In the genomic region with DNA sequence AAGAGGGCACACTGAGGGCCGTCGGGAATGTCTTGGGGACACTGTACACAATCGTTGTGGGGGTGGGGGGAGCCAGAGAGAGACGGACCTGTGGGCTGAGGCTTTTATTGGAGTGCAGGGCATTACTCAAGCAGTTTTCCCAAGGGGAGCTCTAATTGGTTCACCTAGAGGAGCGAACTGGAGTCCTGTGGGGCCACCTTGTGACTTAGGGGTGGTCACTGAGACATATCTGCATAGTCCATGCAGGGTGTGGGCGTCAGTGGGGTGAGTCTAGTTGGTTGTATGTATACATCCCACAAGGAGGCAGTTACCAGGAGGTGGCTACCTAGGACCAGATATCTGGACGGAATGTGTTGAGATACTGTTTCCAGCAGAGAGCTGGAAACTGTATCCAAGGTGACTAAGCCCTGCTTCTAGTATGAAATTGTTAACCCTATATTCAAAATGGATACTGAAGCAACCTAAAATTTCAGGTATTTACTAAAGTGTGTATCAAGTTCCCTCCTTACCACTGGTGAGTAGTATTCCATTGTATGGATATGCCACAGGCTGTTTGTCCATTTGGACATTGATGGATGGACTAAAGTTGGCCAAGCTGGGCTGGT, we compare ENCODE assay signal across 17 cellular contexts. TPM values are rescaled to one million over a fixed set of nuclear protein-coding genes. Genes with fewer than 3 reads are reported as not detected.
DNase-seq lines count a peak whose midpoint lies in the region; ATAC-seq, FAIRE-seq and TF ChIP-seq lines count a peak whose summit lies in the region.
"Had no signal": no experiment of that assay in that cellular context is flagged by ENCODE, and none has a peak within 500 bp of the region (broad histone marks: within the 10 kb centered on the region; RNA-seq: fewer than 3 reads in every experiment).

No MANE protein-coding gene starts in this region.

- H3K36me3 ChIP-seq in HepG2 (replicated peaks in 1 of 2; ENCODE audit: control insufficient read depth in 1 of 2, insufficient read depth in 2 of 2, low read length in 2 of 2) (peaks cover 5 to 11% of the 10 kb centered on the region in 2 experiments), right lobe of liver (no peaks in the 10 kb centered on the region), mammary epithelial cell (ENCODE audit: insufficient read depth, low read length) (no peaks in the 10 kb centered on the region)
- H3K36me3 ChIP-seq: sigmoid colon had no signal

- TF ChIP-seq RAD21 in HepG2 (CRISPR knock-in tag; IDR thresholded peaks at IDR 0.05) = no peak

- in situ Hi-C loops in HepG2 (cut with HindIII; ENCODE audit: extremely low pct_ligation_motif_present, low pct_unique_long_range_greater_than_20kb) (no loop called here), mammary epithelial cell (cut with MboI; ENCODE audit: low sequenced_read_pairs in 2 of 2) (no loop called here)

- H3K27me3 ChIP-seq in HepG2 (ENCODE audit: control insufficient read depth in 1 of 2, insufficient read depth in 2 of 2, low read length in 2 of 2) = no peaks in the 10 kb centered on the region
- H3K27me3 ChIP-seq in right lobe of liver = no peaks in the 10 kb centered on the region
- H3K27me3 ChIP-seq in mammary epithelial cell (ENCODE audit: insufficient read depth, low read length) = no peaks in the 10 kb centered on the region
- H3K27me3 ChIP-seq: sigmoid colon had no signal

- peaks cover 0 to 5% of the 10 kb centered on the region in 2 donors for H3K9me3 Mint-ChIP-seq in stimulated activated naive B cell treated with anti-CD40 and anti-IgM and Interleukin-4, amounts not matched to agents 10 μg/mL and 1 μg/mL and 100 μg/mL, for 72 hours
- no peaks in the 10 kb centered on the region for H3K9me3 Mint-ChIP-seq in Calu3 (ENCODE audit: low read depth, unreplicated experiment)
- H3K9me3 Mint-ChIP-seq: stimulated activated naive CD8-positive, alpha-beta T cell treated with anti-CD3 and anti-CD28 coated beads, Interleukin-15, Interleukin-2, amounts not matched to agents 100 ng/mL and 50 ng/mL, for 24 hours had no signal

- no peaks in the 10 kb centered on the region for H4K20me1 ChIP-seq in HepG2 (ENCODE audit: insufficient read depth, low read length)
- H4K20me1 ChIP-seq in mammary epithelial cell (ENCODE audit: insufficient read depth, low read length) = no peaks in the 10 kb centered on the region

- WGBS in HepG2 (ENCODE audit: low lambda C conversion rate) = 78% methylated on average over 6 of the region's 7 CpGs
- WGBS in right lobe of liver (ENCODE audit: insufficient coverage, low coverage, low lambda C conversion rate, missing lambda C conversion rate) = 80% methylated on average over 5 of the region's 7 CpGs
- WGBS in mammary epithelial cell (ENCODE audit: low coverage, missing lambda C conversion rate) = 71% methylated on average over 6 of the region's 7 CpGs

- CTCF ChIA-PET in HepG2 (lab: Yijun Ruan, JAX; ENCODE audit: low intra/inter-chr PET ratio, low total read pairs) = no interaction called here
- CTCF ChIA-PET in mammary epithelial cell (lab: Charles Lee; ENCODE audit: low non-redundant PET) = no interaction called here
- CTCF ChIA-PET in Calu3 (lab: Charles Lee) = no interaction called here

- no peak for TF ChIP-seq POLR2A in HepG2 (IDR thresholded peaks at IDR 0.05; ENCODE audit: insufficient read depth in 1 of 2, low read depth in 2 of 2, low read length in 2 of 2)
- TF ChIP-seq POLR2A in right lobe of liver (IDR thresholded peaks at IDR 0.05) = no peak

- peak overlapping the region; percentile 95 for H3K27ac Mint-ChIP-seq in stimulated activated naive B cell treated with anti-CD40 and anti-IgM and Interleukin-4, amounts not matched to agents 10 μg/mL and 1 μg/mL and 100 μg/mL, for 72 hours
- no peak overlapping the region for H3K27ac Mint-ChIP-seq in Calu3 (ENCODE audit: unreplicated experiment)

- H3K79me2 ChIP-seq in HepG2 (ENCODE audit: insufficient read depth, low read length) = peaks cover 27% of the 10 kb centered on the region
- no peaks in the 10 kb centered on the region for H3K79me2 ChIP-seq in mammary epithelial cell (ENCODE audit: insufficient read depth, low read length)

- H3K9me3 ChIP-seq in HepG2 (ENCODE audit: low read length) (no peaks in the 10 kb centered on the region), right lobe of liver (no peaks in the 10 kb centered on the region), mammary epithelial cell (replicated peaks; ENCODE audit: insufficient read depth, low read length) (no peaks in the 10 kb centered on the region)
- H3K9me3 ChIP-seq: sigmoid colon had no signal

- H2AFZ ChIP-seq in HepG2 (ENCODE audit: low read length) (no peak overlapping the region), mammary epithelial cell (ENCODE audit: low read depth, low read length) (no peak overlapping the region)

- ATAC-seq in HepG2 = no peak
- ATAC-seq in right lobe of liver = no peak
- ATAC-seq in stimulated activated naive B cell treated with anti-CD40 and anti-IgM and Interleukin-4, amounts not matched to agents 10 μg/mL and 1 μg/mL and 100 μg/mL, for 72 hours (replicated peaks) = no peak
- ATAC-seq: left lobe of liver had no signal

- POLR2A ChIA-PET in HepG2 (lab: Yijun Ruan, JAX) = interaction anchor here (1.6 kb wide), 1 partner anchor 29 kb away, joined by 7 read pairs; no protein-coding TSS in a partner anchor

- H3K4me1 ChIP-seq in HepG2 (ENCODE audit: insufficient read depth, low read length) (peaks cover 56% of the 10 kb centered on the region), right lobe of liver (peaks cover 0 to 6% (median 0%) of the 10 kb centered on the region in 4 donors), mammary epithelial cell (ENCODE audit: insufficient read depth, low read length) (peaks cover 16% of the 10 kb centered on the region)

- H3K4me2 ChIP-seq in HepG2 (ENCODE audit: low read depth, low read length) = peak overlapping the region; percentile 85
- H3K4me2 ChIP-seq in mammary epithelial cell (ENCODE audit: insufficient read depth, low read depth, low read length) = no peak overlapping the region

- H3K36me3 Mint-ChIP-seq in stimulated activated naive B cell treated with anti-CD40 and anti-IgM and Interleukin-4, amounts not matched to agents 10 μg/mL and 1 μg/mL and 100 μg/mL, for 72 hours = peaks cover 15 to 17% of the 10 kb centered on the region in 2 donors
- H3K36me3 Mint-ChIP-seq in Calu3 (ENCODE audit: insufficient read depth, unreplicated experiment) = peaks cover 29% of the 10 kb centered on the region

- DNase-seq in HepG2 (ENCODE audit: low spot score) (no peak), right lobe of liver (no peak), NCI-H226 (peak; percentile 30), mammary epithelial cell (peak; percentile 23), Calu3 (no peak), GM19240 (ENCODE audit: insufficient read length, low spot score) (no peak), anterior cingulate cortex (lab: John Stamatoyannopoulos, UW) (no peak)
- DNase-seq in stimulated activated naive B cell treated with anti-CD40 and anti-IgM and Interleukin-4, amounts not matched to agents 10 μg/mL and 1 μg/mL and 100 μg/mL, for 72 hours = no peak
- DNase-seq: activated T-cell treated with anti-CD3 and anti-CD28 coated beads, Interleukin-2, amount 50 U/mL, for 48 hours; dermis blood vessel endothelial cell; hippocampal formation; NCI-H1930; sigmoid colon had no signal

- BruUV-seq in HepG2 (replicated peaks; lab: Mats Ljungman, UMichigan) (no TSS peak), mammary epithelial cell (replicated peaks; lab: Mats Ljungman, UMichigan) (no TSS peak), Calu3 (replicated peaks; lab: Mats Ljungman, UMichigan) (no TSS peak)

- TF ChIP-seq CTCF in HepG2 (CRISPR knock-in tag; IDR thresholded peaks at IDR 0.05) (peak; percentile 57), right lobe of liver (IDR thresholded peaks at IDR 0.05) (no peak), mammary epithelial cell (conservative IDR thresholded peaks at IDR 0.05 in 1 of 2, IDR thresholded peaks at IDR 0.05 in 1 of 2; ENCODE audit: extremely low read depth in 1 of 2, insufficient read depth in 1 of 2, low read depth in 1 of 2, low read length in 2 of 2) (no peak), Calu3 (IDR thresholded peaks at IDR 0.05; ENCODE audit: unreplicated experiment) (no peak)

- H3K9ac ChIP-seq in HepG2 (ENCODE audit: insufficient read depth, low read depth, low read length) (no peak overlapping the region), mammary epithelial cell (ENCODE audit: insufficient read depth, low read length) (no peak overlapping the region)

- H3K4me3 ChIP-seq in HepG2 (replicated peaks in 1 of 3; ENCODE audit: insufficient read depth in 1 of 3, low read depth in 2 of 3, low read length in 3 of 3) (peak overlapping the region in 1 of 3 experiments; percentile 78; a peak in 2 of 6 replicates), right lobe of liver (no peak overlapping the region), mammary epithelial cell (replicated peaks in 1 of 3; ENCODE audit: insufficient read depth in 1 of 3, low read depth in 2 of 3, low read length in 3 of 3) (no peak overlapping the region)
- H3K4me3 ChIP-seq: sigmoid colon, SK-N-MC had no signal

- no peak overlapping the region for H3K4me3 Mint-ChIP-seq in stimulated activated naive B cell treated with anti-CD40 and anti-IgM and Interleukin-4, amounts not matched to agents 10 μg/mL and 1 μg/mL and 100 μg/mL, for 72 hours
- no peak overlapping the region for H3K4me3 Mint-ChIP-seq in Calu3 (ENCODE audit: low read depth, unreplicated experiment)

- H3K27me3 Mint-ChIP-seq in stimulated activated naive B cell treated with anti-CD40 and anti-IgM and Interleukin-4, amounts not matched to agents 10 μg/mL and 1 μg/mL and 100 μg/mL, for 72 hours = peaks cover 7 to 10% of the 10 kb centered on the region in 2 donors
- peaks cover 16% of the 10 kb centered on the region for H3K27me3 Mint-ChIP-seq in Calu3 (ENCODE audit: unreplicated experiment)

- TF ChIP-seq EP300 in HepG2 (IDR thresholded peaks at IDR 0.05; ENCODE audit: low read depth in 2 of 2, low read length in 2 of 2) (no peak), HepG2 (CRISPR knock-in tag; IDR thresholded peaks at IDR 0.05; ENCODE audit: borderline replicate concordance) (no peak)

- intact Hi-C loops in HepG2 (cut with micrococcal nuclease; ENCODE audit: unreplicated experiment) (loop anchor here (2.0 to 10.0 kb wide), 2 partner anchors 22 to 214 kb away; no protein-coding TSS in a partner anchor), right lobe of liver (cut with DNase I) (no loop called here), mammary epithelial cell (cut with micrococcal nuclease) (loop anchor here (2.0 kb wide), 1 partner anchor 60 kb away; no protein-coding TSS in a partner anchor), Calu3 (cut with micrococcal nuclease; ENCODE audit: unreplicated experiment) (loop anchor here (5.0 to 10.0 kb wide), 2 partner anchors 214 to 364 kb away; no protein-coding TSS in a partner anchor)

- no peak overlapping the region for H3K27ac ChIP-seq in HepG2 (ENCODE audit: extremely low read length, insufficient read depth, low read length)
- no peak overlapping the region for H3K27ac ChIP-seq in right lobe of liver
- no peak overlapping the region for H3K27ac ChIP-seq in mammary epithelial cell (ENCODE audit: insufficient read depth, low read depth, low read length)
- H3K27ac ChIP-seq: sigmoid colon, SK-N-MC had no signal

- dilution Hi-C loops in mammary epithelial cell (cut with HindIII; ENCODE audit: low sequenced_read_pairs) = no loop called here

- peaks cover 19 to 23% of the 10 kb centered on the region in 2 donors for H3K4me1 Mint-ChIP-seq in stimulated activated naive B cell treated with anti-CD40 and anti-IgM and Interleukin-4, amounts not matched to agents 10 μg/mL and 1 μg/mL and 100 μg/mL, for 72 hours
- H3K4me1 Mint-ChIP-seq in Calu3 (ENCODE audit: low read depth, unreplicated experiment) = peaks cover 10% of the 10 kb centered on the region

- FAIRE-seq in HepG2 (lab: Jason Lieb, UNC) = no peak

RNA-seq across cellular contexts. Expression of a gene that starts 2.6 kb away (rescaled TPM):
- total RNA-seq in HepG2 (2016; rRNA removed; fragmentation: Illumina TruSeq; extraction: Trizol) (2.2 and 4.7 TPM in 2 replicates), right lobe of liver (1 to 10 TPM; 1.2 to 2.8 (median 2.4) TPM), mammary epithelial cell (1 to 10 TPM; 2.7 to 4.7 TPM), Calu3 (2022) (6.7 TPM in 2 replicates)
- 4.8 and 7.9 TPM in 2 replicates for total RNA-seq in HepG2 (2016; cell fraction: cytosol; rRNA removed; fragmentation: Illumina TruSeq; extraction: Trizol; ENCODE audit: low read depth)
- total RNA-seq in HepG2 (2016; cell fraction: insoluble cytoplasmic fraction; rRNA removed; fragmentation: Illumina TruSeq; extraction: Trizol) = 1.9 and 4.8 TPM in 2 replicates
- total RNA-seq in HepG2 (2016; cell fraction: membrane; rRNA removed; fragmentation: Illumina TruSeq; extraction: Trizol) = 3.9 and 5.7 TPM in 2 replicates
- 3.7 and 5.7 TPM in 2 replicates for total RNA-seq in HepG2 (2016; cell fraction: nucleus; rRNA removed; fragmentation: Illumina TruSeq; extraction: Trizol)
- polyA plus RNA-seq in HepG2 (2011; rRNA removed) (60.5 and 75.7 TPM in 2 replicates), mammary epithelial cell (1.0 TPM)
- 43.3 TPM in 2 replicates for polyA plus RNA-seq in HepG2 (2011; cell fraction: cytosol; rRNA removed)
- 156 and 196 TPM in 2 replicates for polyA plus RNA-seq in HepG2 (2011; cell fraction: nucleus; rRNA removed)
- 56.2 and 56.6 TPM in 2 replicates for polyA plus RNA-seq in HepG2 (2012)
- polyA plus RNA-seq in HepG2 (2016; cell fraction: cytosol; fragmentation: Illumina TruSeq; extraction: Trizol; ENCODE audit: low read depth) = 6.6 and 6.7 TPM in 2 replicates
- polyA plus RNA-seq in HepG2 (2016; cell fraction: insoluble cytoplasmic fraction; fragmentation: Illumina TruSeq; extraction: Trizol; ENCODE audit: low read depth) = 3.7 and 4.6 TPM in 2 replicates
- 5.4 and 6.6 TPM in 2 replicates for polyA plus RNA-seq in HepG2 (2016; cell fraction: membrane; fragmentation: Illumina TruSeq; extraction: Trizol; ENCODE audit: low read depth)
- 16.4 and 17.2 TPM in 2 replicates for polyA plus RNA-seq in HepG2 (2016; cell fraction: nucleus; fragmentation: Illumina TruSeq; extraction: Trizol; ENCODE audit: insufficient read depth, low read depth)
- 0.58 and 57.9 TPM in 2 replicates for polyA minus RNA-seq in HepG2 (2011; rRNA and poly(A)+ RNA removed; ENCODE audit: low replicate concordance)
- 15.7 and 18.4 TPM in 2 replicates for polyA minus RNA-seq in HepG2 (2011; cell fraction: cytosol; rRNA and poly(A)+ RNA removed)
- polyA minus RNA-seq in HepG2 (2011; cell fraction: nucleus; rRNA and poly(A)+ RNA removed) = 38.0 and 53.5 TPM in 2 replicates
- polyA minus RNA-seq in mammary epithelial cell = 1.2 TPM
- total RNA-seq: G401 had no signal

RNA-seq across cellular contexts. Expression of a gene that starts 28.9 kb away (rescaled TPM):
- total RNA-seq in HepG2 (2016; rRNA removed; fragmentation: Illumina TruSeq; extraction: Trizol) = 58.7 and 69.2 TPM in 2 replicates
- 14.8 and 15.0 TPM in 2 replicates for total RNA-seq in HepG2 (2016; cell fraction: cytosol; rRNA removed; fragmentation: Illumina TruSeq; extraction: Trizol; ENCODE audit: low read depth)
- total RNA-seq in HepG2 (2016; cell fraction: insoluble cytoplasmic fraction; rRNA removed; fragmentation: Illumina TruSeq; extraction: Trizol) = 59.9 and 75.2 TPM in 2 replicates
- total RNA-seq in HepG2 (2016; cell fraction: membrane; rRNA removed; fragmentation: Illumina TruSeq; extraction: Trizol) = 28.9 and 32.1 TPM in 2 replicates
- total RNA-seq in HepG2 (2016; cell fraction: nucleus; rRNA removed; fragmentation: Illumina TruSeq; extraction: Trizol) = 32.0 and 37.9 TPM in 2 replicates
- 78.5 and 95.5 TPM in 2 replicates for polyA plus RNA-seq in HepG2 (2011; rRNA removed)
- 55.6 and 71.5 TPM in 2 replicates for polyA plus RNA-seq in HepG2 (2011; cell fraction: cytosol; rRNA removed)
- 68.9 and 76.8 TPM in 2 replicates for polyA plus RNA-seq in HepG2 (2011; cell fraction: nucleus; rRNA removed)
- 143 and 171 TPM in 2 replicates for polyA plus RNA-seq in HepG2 (2012)
- 10.8 and 12.4 TPM in 2 replicates for polyA plus RNA-seq in HepG2 (2016; cell fraction: cytosol; fragmentation: Illumina TruSeq; extraction: Trizol; ENCODE audit: low read depth)
- polyA plus RNA-seq in HepG2 (2016; cell fraction: insoluble cytoplasmic fraction; fragmentation: Illumina TruSeq; extraction: Trizol; ENCODE audit: low read depth) = 79.7 and 83.7 TPM in 2 replicates
- polyA plus RNA-seq in HepG2 (2016; cell fraction: membrane; fragmentation: Illumina TruSeq; extraction: Trizol; ENCODE audit: low read depth) = 23.3 and 24.5 TPM in 2 replicates
- 76.1 and 83.0 TPM in 2 replicates for polyA plus RNA-seq in HepG2 (2016; cell fraction: nucleus; fragmentation: Illumina TruSeq; extraction: Trizol; ENCODE audit: insufficient read depth, low read depth)
- 20.6 and 28.7 TPM in 2 replicates for polyA minus RNA-seq in HepG2 (2011; rRNA and poly(A)+ RNA removed; ENCODE audit: low replicate concordance)
- polyA minus RNA-seq in HepG2 (2011; cell fraction: cytosol; rRNA and poly(A)+ RNA removed) = 26.5 and 26.6 TPM in 2 replicates
- 50.9 and 51.7 TPM in 2 replicates for polyA minus RNA-seq in HepG2 (2011; cell fraction: nucleus; rRNA and poly(A)+ RNA removed)
- total RNA-seq in right lobe of liver = 10 to 100 TPM; 12.9 to 24.6 (median 19.1) TPM
- total RNA-seq in mammary epithelial cell = 10 to 100 TPM; 47.5 to 77.0 TPM
- polyA plus RNA-seq in mammary epithelial cell = 45.1 TPM
- polyA minus RNA-seq in mammary epithelial cell = 50.3 TPM
- total RNA-seq in Calu3 (2022) = 67.1 and 71.5 TPM in 2 replicates

RNA-seq across cellular contexts. Expression of a gene that starts 58.4 kb away (rescaled TPM):
- total RNA-seq in HepG2 (2016; rRNA removed; fragmentation: Illumina TruSeq; extraction: Trizol) (0.97 and 3.2 TPM in 2 replicates), right lobe of liver (1 to 10 TPM in 4 of 6 experiments, under 1 TPM in 2; 0.42 to 5.3 (median 2.0) TPM), mammary epithelial cell (10 to 100 TPM in 1 of 2 donors, 1 to 10 TPM in 1; 5.8 to 11.7 TPM), Calu3 (2022) (29.8 and 39.0 TPM in 2 replicates)
- 1.2 and 1.3 TPM in 2 replicates for total RNA-seq in HepG2 (2016; cell fraction: cytosol; rRNA removed; fragmentation: Illumina TruSeq; extraction: Trizol; ENCODE audit: low read depth)
- total RNA-seq in HepG2 (2016; cell fraction: insoluble cytoplasmic fraction; rRNA removed; fragmentation: Illumina TruSeq; extraction: Trizol) = 1.4 and 3.7 TPM in 2 replicates
- total RNA-seq in HepG2 (2016; cell fraction: membrane; rRNA removed; fragmentation: Illumina TruSeq; extraction: Trizol) = 0.99 and 1.4 TPM in 2 replicates
- total RNA-seq in HepG2 (2016; cell fraction: nucleus; rRNA removed; fragmentation: Illumina TruSeq; extraction: Trizol) = 3.9 and 5.1 TPM in 2 replicates
- polyA plus RNA-seq in HepG2 (2011; rRNA removed) (7.5 and 11.9 TPM in 2 replicates), mammary epithelial cell (5.7 TPM)
- 7.7 TPM in 2 replicates for polyA plus RNA-seq in HepG2 (2011; cell fraction: cytosol; rRNA removed)
- polyA plus RNA-seq in HepG2 (2011; cell fraction: nucleus; rRNA removed) = 46.8 and 48.0 TPM in 2 replicates
- polyA plus RNA-seq in HepG2 (2012) = 14.6 and 19.2 TPM in 2 replicates
- polyA plus RNA-seq in HepG2 (2016; cell fraction: cytosol; fragmentation: Illumina TruSeq; extraction: Trizol; ENCODE audit: low read depth) = 0.49 and 0.59 TPM in 2 replicates
- polyA plus RNA-seq in HepG2 (2016; cell fraction: insoluble cytoplasmic fraction; fragmentation: Illumina TruSeq; extraction: Trizol; ENCODE audit: low read depth) = 1.5 and 2.3 TPM in 2 replicates
- 0.74 and 1.1 TPM in 2 replicates for polyA plus RNA-seq in HepG2 (2016; cell fraction: membrane; fragmentation: Illumina TruSeq; extraction: Trizol; ENCODE audit: low read depth)
- 6.7 and 9.2 TPM in 2 replicates for polyA plus RNA-seq in HepG2 (2016; cell fraction: nucleus; fragmentation: Illumina TruSeq; extraction: Trizol; ENCODE audit: insufficient read depth, low read depth)
- 4.9 and 17.9 TPM in 2 replicates for polyA minus RNA-seq in HepG2 (2011; rRNA and poly(A)+ RNA removed; ENCODE audit: low replicate concordance)
- 7.8 and 11.0 TPM in 2 replicates for polyA minus RNA-seq in HepG2 (2011; cell fraction: cytosol; rRNA and poly(A)+ RNA removed)
- polyA minus RNA-seq in HepG2 (2011; cell fraction: nucleus; rRNA and poly(A)+ RNA removed) = 14.8 and 17.5 TPM in 2 replicates
- polyA minus RNA-seq in mammary epithelial cell = 2.7 TPM

Comparison
In these comparisons a context has a peak if more than half of its experiments do, and no peak if none do; other contexts are left out.
1. intact Hi-C loops: an anchor here in HepG2 (2.0 to 10.0 kb wide), mammary epithelial cell (2.0 kb wide) and Calu3 (5.0 to 10.0 kb wide); none called in right lobe of liver.
2. DNase-seq: peak in NCI-H226 (single experiment) and mammary epithelial cell (single experiment); none in HepG2 (single experiment), right lobe of liver (0 of 3), stimulated activated naive B cell treated with anti-CD40 and anti-IgM and Interleukin-4, amounts not matched to agents 10 μg/mL and 1 μg/mL and 100 μg/mL, for 72 hours (single experiment), Calu3 (single experiment), GM19240 (single experiment) and anterior cingulate cortex (0 of 58).